In the genomic region with DNA sequence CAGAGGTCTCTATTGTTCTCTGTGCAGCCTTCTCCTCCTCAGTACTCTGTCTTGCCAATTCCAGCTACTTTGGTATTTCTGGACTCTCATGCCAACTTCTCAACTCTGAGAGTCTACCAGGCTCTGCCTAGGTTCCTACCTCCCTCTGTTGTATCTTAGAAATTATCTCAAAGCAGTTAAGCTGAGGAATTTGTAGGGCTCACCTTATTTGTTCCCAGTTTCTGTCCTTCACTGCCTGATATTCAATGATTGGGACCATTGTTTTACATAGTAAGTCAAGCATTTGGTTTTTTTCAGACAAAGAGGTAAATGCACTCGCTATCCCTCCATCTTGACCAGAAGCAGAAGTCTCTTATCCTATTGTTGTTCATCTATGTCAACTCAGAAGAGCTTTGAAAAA, we compare ENCODE assay signal across 3 cellular contexts.
"Had no signal": no experiment of that assay in that cellular context is flagged by ENCODE, and none has a peak within 500 bp of the region (broad histone marks: within the 10 kb centered on the region; RNA-seq: fewer than 3 reads in every experiment).

No MANE protein-coding gene starts in this region.

- DNase-seq: GDM1, GF-D8 had no signal

- H3K4me3 ChIP-seq: GM12878 had no signal
